8 cellular contexts compared by ENCODE assay signal in genomic region chr6:44071670-44072451, GRCh38. TPM values are rescaled to one million over a fixed set of nuclear protein-coding genes. Genes with fewer than 3 reads are reported as not detected.
DNase-seq lines count a peak whose midpoint lies in the region; ATAC-seq and TF ChIP-seq lines count a peak whose summit lies in the region.
"Had no signal": no experiment of that assay in that cellular context is flagged by ENCODE, and none has a peak within 500 bp of the region (broad histone marks: within the 10 kb centered on the region; RNA-seq: fewer than 3 reads in every experiment).

No MANE protein-coding gene starts in this region.

- peaks cover 43% of the 10 kb centered on the region for H3K4me1 ChIP-seq in PC-3 (ENCODE audit: insufficient read depth, low read length)

- POLR2A ChIA-PET in PC-3 (lab: Charles Lee; ENCODE audit: unreplicated experiment), result no interaction called here

- DNase-seq in EL (peak; percentile 95), PC-3 (peak; percentile 85), endothelial cell (ENCODE audit: low spot score) (no peak), renal cortical epithelial cell (ENCODE audit: low read depth) (peak; percentile 90), globus pallidus (ENCODE audit: low spot score) (no peak), NCI-H2081 (lab: John Stamatoyannopoulos, UW) (no peak), substantia nigra (lab: John Stamatoyannopoulos, UW) (no peak)
- DNase-seq: retina had no signal

- H3K9me2 ChIP-seq in PC-3 (replicated peaks; ENCODE audit: low read length), result no peaks in the 10 kb centered on the region

- no TSS peak for BruUV-seq in PC-3 (replicated peaks; lab: Mats Ljungman, UMichigan)

- H3K27me3 ChIP-seq in PC-3 (ENCODE audit: low read length), result no peaks in the 10 kb centered on the region

- no peaks in the 10 kb centered on the region for H3K9me3 ChIP-seq in PC-3 (ENCODE audit: low read length)

- H2AFZ ChIP-seq in PC-3 (ENCODE audit: low read length), result no peak overlapping the region

- H3K79me2 ChIP-seq in PC-3 (ENCODE audit: low read length), result no peaks in the 10 kb centered on the region

- peak overlapping the region; percentile 74 for H3K4me3 Mint-ChIP-seq in endothelial cell (ENCODE audit: unreplicated experiment)

- H3K4me3 ChIP-seq in PC-3 (ENCODE audit: low read length), result no peak overlapping the region

- CTCF ChIA-PET in PC-3 (lab: Charles Lee), result no interaction called here

- H3K27ac Mint-ChIP-seq in endothelial cell (ENCODE audit: unreplicated experiment), result no peak overlapping the region

- no peaks in the 10 kb centered on the region for H3K36me3 Mint-ChIP-seq in endothelial cell (ENCODE audit: low read depth, unreplicated experiment)

- H3K4me2 ChIP-seq in PC-3 (ENCODE audit: low read length), result peak overlapping the region; percentile 66

- ATAC-seq in PC-3, result peak; percentile 16

- intact Hi-C loops in PC-3 (cut with micrococcal nuclease), result loop anchor here (1.0 to 2.0 kb wide), 3 partner anchors 13 to 99 kb away; no protein-coding TSS in a partner anchor

- H3K36me3 ChIP-seq in PC-3 (ENCODE audit: low read depth, low read length), result no peaks in the 10 kb centered on the region

- no peaks in the 10 kb centered on the region for H4K20me1 ChIP-seq in PC-3 (ENCODE audit: low read length)

- H3K27me3 Mint-ChIP-seq in endothelial cell (ENCODE audit: unreplicated experiment), result peaks cover 11% of the 10 kb centered on the region

- no peaks in the 10 kb centered on the region for H3K9me3 Mint-ChIP-seq in endothelial cell (ENCODE audit: unreplicated experiment)

- H3K4me1 Mint-ChIP-seq in endothelial cell (ENCODE audit: unreplicated experiment), result peaks cover 28% of the 10 kb centered on the region

- H3K27ac ChIP-seq in PC-3 (ENCODE audit: low read length) (peak overlapping the region; percentile 84), substantia nigra (ENCODE audit: low read depth, low read length, poor library complexity, severe bottlenecking) (no peak overlapping the region)

- no peaks in the 10 kb centered on the region for H3F3A ChIP-seq in PC-3 (ENCODE audit: low read length, unreplicated experiment)

- TF ChIP-seq CTCF in PC-3 (conservative IDR thresholded peaks at IDR 0.05; ENCODE audit: low read depth, low read length) (no peak), endothelial cell (IDR thresholded peaks at IDR 0.05; ENCODE audit: unreplicated experiment) (no peak)

- H3K9ac ChIP-seq in PC-3 (ENCODE audit: low read length), result peak overlapping the region; percentile 55

RNA-seq across cellular contexts. Expression of gene MRPL14, which starts 55.4 kb away (rescaled TPM):
- total RNA-seq in PC-3 (2014; rRNA removed) (164 and 192 TPM in 2 replicates), endothelial cell (ENCODE audit: unreplicated experiment) (30.3 TPM), renal cortical epithelial cell (44.9 and 167 TPM in 2 replicates)

RNA-seq across cellular contexts. Expression of gene TMEM63B, which starts 55.5 kb away (rescaled TPM):
- total RNA-seq in PC-3 (2014; rRNA removed) (23.6 and 26.9 TPM in 2 replicates), endothelial cell (ENCODE audit: unreplicated experiment) (33.4 TPM), renal cortical epithelial cell (59.6 and 112 TPM in 2 replicates)

Comparison
In these comparisons a context has a peak if more than half of its experiments do, and no peak if none do; other contexts are left out.
1. DNase-seq: peak in EL (single experiment), PC-3 (single experiment) and renal cortical epithelial cell (single experiment); none in endothelial cell (single experiment), globus pallidus (single experiment), NCI-H2081 (0 of 2) and substantia nigra (0 of 49).